Comparison of ENCODE assay signal across 7 cellular contexts in the genomic region with DNA sequence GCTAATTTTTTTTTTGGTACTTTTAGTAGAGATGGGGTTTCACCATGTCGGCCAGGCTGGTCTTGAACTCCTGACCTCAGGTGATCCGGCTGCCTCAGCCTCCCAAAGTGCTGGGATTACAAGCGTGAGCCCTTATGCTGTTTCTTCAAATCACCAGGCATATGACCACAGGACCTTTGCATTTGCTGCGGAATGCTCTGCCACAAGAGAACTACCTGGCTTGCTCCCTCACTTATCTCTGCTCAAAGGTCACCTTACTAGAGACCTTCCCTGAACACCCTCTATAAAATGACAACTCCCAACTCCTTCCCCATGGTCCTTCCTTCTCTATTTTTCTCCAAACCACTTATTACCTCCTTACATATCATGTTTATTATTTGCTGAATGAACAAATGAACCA. TPM values are rescaled to one million over a fixed set of nuclear protein-coding genes. Genes with fewer than 3 reads are reported as not detected.
A peak's percentile ranks its signal among the peaks of the same experiment; 100 is the strongest.
DNase-seq lines count a peak whose midpoint lies in the region; ATAC-seq and TF ChIP-seq lines count a peak whose summit lies in the region.

No MANE protein-coding gene starts in this region.

- H3K27me3 ChIP-seq in skeletal muscle satellite cell (ENCODE audit: control insufficient read depth, insufficient read depth, low read length) (no peaks in the 10 kb centered on the region), H7 (ENCODE audit: control insufficient read depth, insufficient read depth, low read length) (no peaks in the 10 kb centered on the region)

- ATAC-seq in WTC11 (no peak), HG02571 (IDR thresholded peaks at IDR 0.05; ENCODE audit: unreplicated experiment) (no peak)

- peak overlapping the region; percentile 95 for H3K4me2 ChIP-seq in skeletal muscle satellite cell (ENCODE audit: low read length)

- H3K36me3 Mint-ChIP-seq in WTC11 (no peaks in the 10 kb centered on the region; the same call in 1 of the 2 replicates), glutamatergic neuron (ENCODE audit: unreplicated experiment) (no peaks in the 10 kb centered on the region)

- DNase-seq in HFF-Myc (ENCODE audit: extremely low read depth, low read depth) (no peak), WTC11 (ENCODE audit: low spot score) (no peak), glutamatergic neuron (no peak), H7 (no peak), SIG-M5 (lab: John Stamatoyannopoulos, UW) (no peak)

- H3K36me3 ChIP-seq in skeletal muscle satellite cell (ENCODE audit: insufficient read depth, low read length), result no peaks in the 10 kb centered on the region
- H3K36me3 ChIP-seq in H7 (replicated peaks; ENCODE audit: control insufficient read depth, insufficient read depth, low read length), result no peaks in the 10 kb centered on the region

- peaks cover 14% of the 10 kb centered on the region for H3K4me1 ChIP-seq in skeletal muscle satellite cell (ENCODE audit: control insufficient read depth, insufficient read depth, low read length)

- H3K4me3 ChIP-seq in HFF-Myc (replicated peaks; ENCODE audit: low read depth, low read length), result peak overlapping the region; percentile 72
- H3K4me3 ChIP-seq in skeletal muscle satellite cell (ENCODE audit: low read length), result peak overlapping the region; percentile 95
- no peak overlapping the region for H3K4me3 ChIP-seq in H7 (ENCODE audit: insufficient read depth, low read depth, low read length)

- POLR2A ChIA-PET in WTC11 (lab: Charles Lee), result interaction anchor here (0.6 kb wide), 1 partner anchor 302 kb away, joined by 3 read pairs; no protein-coding TSS in a partner anchor

- peak overlapping the region; percentile 90 for H3K9ac ChIP-seq in skeletal muscle satellite cell (ENCODE audit: low read depth, low read length)

- H3K27ac Mint-ChIP-seq in WTC11 (peak overlapping the region; percentile 99), glutamatergic neuron (ENCODE audit: unreplicated experiment) (no peak overlapping the region)

- H3K4me1 Mint-ChIP-seq in WTC11, result peaks cover 10% of the 10 kb centered on the region
- H3K4me1 Mint-ChIP-seq in glutamatergic neuron (ENCODE audit: low read depth, unreplicated experiment), result peaks cover 7% of the 10 kb centered on the region

- no peaks in the 10 kb centered on the region for H3K9me3 ChIP-seq in skeletal muscle satellite cell (replicated peaks; ENCODE audit: low read length)

- H3K9me3 Mint-ChIP-seq in WTC11 (no peaks in the 10 kb centered on the region), glutamatergic neuron (ENCODE audit: unreplicated experiment) (peaks cover 9% of the 10 kb centered on the region)

- peak overlapping the region; percentile 95 for H3K4me3 Mint-ChIP-seq in WTC11
- H3K4me3 Mint-ChIP-seq in glutamatergic neuron (ENCODE audit: unreplicated experiment), result peak overlapping the region; percentile 96

- H3K27me3 Mint-ChIP-seq in WTC11 (ENCODE audit: low read depth), result no peaks in the 10 kb centered on the region
- H3K27me3 Mint-ChIP-seq in glutamatergic neuron (ENCODE audit: unreplicated experiment), result peaks cover 5% of the 10 kb centered on the region

- TF ChIP-seq CTCF in HFF-Myc (IDR thresholded peaks at IDR 0.05; ENCODE audit: low read depth, low read length, missing control alignments), result no peak
- TF ChIP-seq CTCF in WTC11 (IDR thresholded peaks at IDR 0.05), result no peak
- no peak for TF ChIP-seq CTCF in glutamatergic neuron (IDR thresholded peaks at IDR 0.05; ENCODE audit: partially characterized antibody, unreplicated experiment)

- CTCF ChIA-PET in WTC11 (lab: Charles Lee), result interaction anchor here (0.5 to 3.4 kb wide), 5 partner anchors 15 to 157 kb away, joined by 3 to 20 read pairs (median 3); no protein-coding TSS in a partner anchor

TF ChIP-seq in WTC11, 78 proteins besides CTCF, POLR2A, EP300 and RAD21:
- TF ChIP-seq ZNF263 (CRISPR knock-in tag; IDR thresholded peaks at IDR 0.05; ENCODE audit: low read depth), result no peak
- no peak for TF ChIP-seq GTF2I (CRISPR knock-in tag; conservative IDR thresholded peaks at IDR 0.05)
- TF ChIP-seq FOXJ3 (CRISPR knock-in tag; IDR thresholded peaks at IDR 0.05; ENCODE audit: borderline replicate concordance), result no peak
- TF ChIP-seq, protein P1, sequence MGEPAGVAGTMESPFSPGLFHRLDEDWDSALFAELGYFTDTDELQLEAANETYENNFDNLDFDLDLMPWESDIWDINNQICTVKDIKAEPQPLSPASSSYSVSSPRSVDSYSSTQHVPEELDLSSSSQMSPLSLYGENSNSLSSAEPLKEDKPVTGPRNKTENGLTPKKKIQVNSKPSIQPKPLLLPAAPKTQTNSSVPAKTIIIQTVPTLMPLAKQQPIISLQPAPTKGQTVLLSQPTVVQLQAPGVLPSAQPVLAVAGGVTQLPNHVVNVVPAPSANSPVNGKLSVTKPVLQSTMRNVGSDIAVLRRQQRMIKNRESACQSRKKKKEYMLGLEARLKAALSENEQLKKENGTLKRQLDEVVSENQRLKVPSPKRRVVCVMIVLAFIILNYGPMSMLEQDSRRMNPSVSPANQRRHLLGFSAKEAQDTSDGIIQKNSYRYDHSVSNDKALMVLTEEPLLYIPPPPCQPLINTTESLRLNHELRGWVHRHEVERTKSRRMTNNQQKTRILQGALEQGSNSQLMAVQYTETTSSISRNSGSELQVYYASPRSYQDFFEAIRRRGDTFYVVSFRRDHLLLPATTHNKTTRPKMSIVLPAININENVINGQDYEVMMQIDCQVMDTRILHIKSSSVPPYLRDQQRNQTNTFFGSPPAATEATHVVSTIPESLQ (CRISPR knock-in tag; IDR thresholded peaks at IDR 0.05), result no peak
- TF ChIP-seq GABPB1 (CRISPR knock-in tag; IDR thresholded peaks at IDR 0.05), result no peak
- TF ChIP-seq, protein P2, sequence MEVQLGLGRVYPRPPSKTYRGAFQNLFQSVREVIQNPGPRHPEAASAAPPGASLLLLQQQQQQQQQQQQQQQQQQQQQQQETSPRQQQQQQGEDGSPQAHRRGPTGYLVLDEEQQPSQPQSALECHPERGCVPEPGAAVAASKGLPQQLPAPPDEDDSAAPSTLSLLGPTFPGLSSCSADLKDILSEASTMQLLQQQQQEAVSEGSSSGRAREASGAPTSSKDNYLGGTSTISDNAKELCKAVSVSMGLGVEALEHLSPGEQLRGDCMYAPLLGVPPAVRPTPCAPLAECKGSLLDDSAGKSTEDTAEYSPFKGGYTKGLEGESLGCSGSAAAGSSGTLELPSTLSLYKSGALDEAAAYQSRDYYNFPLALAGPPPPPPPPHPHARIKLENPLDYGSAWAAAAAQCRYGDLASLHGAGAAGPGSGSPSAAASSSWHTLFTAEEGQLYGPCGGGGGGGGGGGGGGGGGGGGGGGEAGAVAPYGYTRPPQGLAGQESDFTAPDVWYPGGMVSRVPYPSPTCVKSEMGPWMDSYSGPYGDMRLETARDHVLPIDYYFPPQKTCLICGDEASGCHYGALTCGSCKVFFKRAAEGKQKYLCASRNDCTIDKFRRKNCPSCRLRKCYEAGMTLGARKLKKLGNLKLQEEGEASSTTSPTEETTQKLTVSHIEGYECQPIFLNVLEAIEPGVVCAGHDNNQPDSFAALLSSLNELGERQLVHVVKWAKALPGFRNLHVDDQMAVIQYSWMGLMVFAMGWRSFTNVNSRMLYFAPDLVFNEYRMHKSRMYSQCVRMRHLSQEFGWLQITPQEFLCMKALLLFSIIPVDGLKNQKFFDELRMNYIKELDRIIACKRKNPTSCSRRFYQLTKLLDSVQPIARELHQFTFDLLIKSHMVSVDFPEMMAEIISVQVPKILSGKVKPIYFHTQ (CRISPR knock-in tag; IDR thresholded peaks at IDR 0.05), result no peak
- TF ChIP-seq FOXP1 (CRISPR knock-in tag; IDR thresholded peaks at IDR 0.05; ENCODE audit: borderline replicate concordance), result no peak

RNA-seq across cellular contexts. Expression of a gene that starts 1.4 kb away (rescaled TPM):
- total RNA-seq in WTC11 (2021) (20.6 to 24.5 TPM (median 23.8 TPM) in 3 replicates), glutamatergic neuron (ENCODE audit: unreplicated experiment) (38.0 TPM)
- total RNA-seq in skeletal muscle satellite cell (2012; rRNA removed), result 11.7 and 13.5 TPM in 2 replicates
- 19.6 and 31.1 TPM in 2 replicates for total RNA-seq in H7 (2014; rRNA removed; shearing (Covaris generic))

RNA-seq across cellular contexts. Expression of a gene that starts 16.8 kb away (rescaled TPM):
- total RNA-seq in WTC11 (2021), result 20.8 to 23.2 TPM (median 21.6 TPM) in 3 replicates
- total RNA-seq in glutamatergic neuron (ENCODE audit: unreplicated experiment), result 25.6 TPM
- total RNA-seq in skeletal muscle satellite cell (2012; rRNA removed), result 7.6 and 13.1 TPM in 2 replicates
- 15.3 and 16.8 TPM in 2 replicates for total RNA-seq in H7 (2014; rRNA removed; shearing (Covaris generic))

RNA-seq across cellular contexts. Expression of a gene that starts 46.4 kb away (rescaled TPM):
- total RNA-seq in WTC11 (2021) (39.7 to 46.3 TPM (median 45.2 TPM) in 3 replicates), glutamatergic neuron (ENCODE audit: unreplicated experiment) (18.2 TPM)
- 22.9 and 28.4 TPM in 2 replicates for total RNA-seq in skeletal muscle satellite cell (2012; rRNA removed)
- total RNA-seq in H7 (2014; rRNA removed; shearing (Covaris generic)), result 66.5 and 76.6 TPM in 2 replicates

RNA-seq across cellular contexts. Expression of a gene that starts 48.0 kb away (rescaled TPM):
- total RNA-seq in WTC11 (2021) (25.8 to 28.7 TPM (median 25.8 TPM) in 3 replicates), glutamatergic neuron (ENCODE audit: unreplicated experiment) (35.9 TPM)
- 24.6 and 29.1 TPM in 2 replicates for total RNA-seq in skeletal muscle satellite cell (2012; rRNA removed)
- 15.5 and 32.9 TPM in 2 replicates for total RNA-seq in H7 (2014; rRNA removed; shearing (Covaris generic))

RNA-seq across cellular contexts. Expression of a gene that starts 59.3 kb away (rescaled TPM):
- total RNA-seq in WTC11 (2021), result 76.8 to 79.3 TPM (median 77.5 TPM) in 3 replicates
- 22.3 TPM for total RNA-seq in glutamatergic neuron (ENCODE audit: unreplicated experiment)
- total RNA-seq in skeletal muscle satellite cell (2012; rRNA removed), result 12.2 and 18.8 TPM in 2 replicates
- total RNA-seq in H7 (2014; rRNA removed; shearing (Covaris generic)), result 49.0 and 70.7 TPM in 2 replicates
